10 cellular contexts compared by ENCODE assay signal in the genomic region with DNA sequence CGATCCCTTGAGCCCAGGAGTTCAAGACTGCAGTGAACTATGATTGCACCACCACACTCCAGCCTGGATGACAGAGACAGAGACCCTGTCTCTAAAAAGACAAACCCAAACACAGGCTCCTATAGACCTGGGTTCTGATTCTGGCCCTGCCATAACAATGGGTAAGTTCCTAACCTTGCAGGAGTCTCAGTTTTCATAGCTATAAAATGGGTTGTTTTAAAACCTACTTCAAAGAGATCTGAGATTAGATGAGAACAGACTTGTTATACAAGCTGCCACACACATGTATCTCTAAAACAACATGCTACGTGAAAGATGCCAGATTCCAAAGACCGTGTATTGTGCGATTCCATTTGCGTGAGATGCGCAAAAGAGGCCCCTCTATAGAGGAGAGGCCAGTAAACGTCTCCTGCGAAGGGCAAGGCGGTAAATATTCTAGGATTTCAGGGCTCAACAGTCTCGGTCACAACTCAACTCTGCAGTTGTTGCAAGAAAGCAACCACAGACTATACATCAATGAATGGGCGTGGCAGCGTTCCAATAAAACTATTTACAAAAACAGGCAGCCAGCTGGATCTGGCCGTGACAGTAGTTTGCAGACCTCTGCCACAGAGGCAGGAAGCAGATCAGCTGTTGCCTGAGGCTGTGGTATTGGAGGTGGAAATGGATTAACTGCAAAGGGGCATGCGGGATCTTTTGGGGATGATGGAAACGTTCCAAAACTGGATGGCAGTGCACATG. TPM values are rescaled to one million over a fixed set of nuclear protein-coding genes. Genes with fewer than 3 reads are reported as not detected.
DNase-seq lines count a peak whose midpoint lies in the region; ATAC-seq and TF ChIP-seq lines count a peak whose summit lies in the region.
"Had no signal": no experiment of that assay in that cellular context is flagged by ENCODE, and none has a peak within 500 bp of the region (broad histone marks: within the 10 kb centered on the region; RNA-seq: fewer than 3 reads in every experiment).

No MANE protein-coding gene starts in this region.

- intact Hi-C loops in right cardiac atrium (cut with DNase I) (no loop called here), Right ventricle myocardium superior (cut with DNase I) (no loop called here), upper lobe of right lung (cut with DNase I) (no loop called here)

- H3K27ac ChIP-seq in right cardiac atrium (ENCODE audit: low read length) (no peak overlapping the region), layer of hippocampus (ENCODE audit: low read depth, low read length) (peak overlapping the region; percentile 92), upper lobe of right lung (peak overlapping the region; percentile 53)

- H3K4me3 ChIP-seq in right cardiac atrium (ENCODE audit: low read length), result no peak overlapping the region
- no peak overlapping the region for H3K4me3 ChIP-seq in upper lobe of right lung

- DNase-seq in right cardiac atrium, result peak; percentile 45 to 81 (median 65)
- DNase-seq in Right ventricle myocardium superior, result no peak
- DNase-seq in amygdala (lab: John Stamatoyannopoulos, UW), result peak in 42 of 56 donors; percentile 18 to 88 (median 54)
- no peak for DNase-seq in upper lobe of right lung
- no peak for DNase-seq in stimulated activated naive CD4-positive, alpha-beta T cell treated with Interleukin-2 at 50 U/mL for 16 hours (lab: John Stamatoyannopoulos, UW)
- no peak for DNase-seq in GF-D8 (lab: John Stamatoyannopoulos, UW)
- DNase-seq in kidney glomerular epithelial cell (lab: John Stamatoyannopoulos, UW), result no peak
- DNase-seq: stimulated activated CD4-positive, alpha-beta T cell treated with anti-CD3 and anti-CD28 coated beads, Interleukin-4, amount 100 ng/mL, for 24 hours; SW 1271 had no signal

- WGBS in right cardiac atrium, result 61% methylated on average over 15 of the region's 15 CpGs

- ATAC-seq in right cardiac atrium, result peak in 1 of 2 donors; percentile 2
- no peak for ATAC-seq in Right ventricle myocardium superior (ENCODE audit: poor library complexity)
- no peak for ATAC-seq in upper lobe of right lung

- no peaks in the 10 kb centered on the region for H3K9me3 ChIP-seq in right cardiac atrium (ENCODE audit: control insufficient read depth, low read length)
- H3K9me3 ChIP-seq in upper lobe of right lung, result no peaks in the 10 kb centered on the region

- TF ChIP-seq CTCF in upper lobe of right lung (IDR thresholded peaks at IDR 0.05), result no peak

- H3K36me3 ChIP-seq in upper lobe of right lung, result peaks cover 44% of the 10 kb centered on the region

- H3K27me3 ChIP-seq in right cardiac atrium (ENCODE audit: control insufficient read depth, insufficient read depth) (no peaks in the 10 kb centered on the region), layer of hippocampus (ENCODE audit: control insufficient read depth, insufficient read depth, low read length) (no peaks in the 10 kb centered on the region), upper lobe of right lung (no peaks in the 10 kb centered on the region)

- peaks cover 3% of the 10 kb centered on the region for H3K4me1 ChIP-seq in right cardiac atrium (ENCODE audit: control insufficient read depth, insufficient read depth, low read length)
- peaks cover 50% of the 10 kb centered on the region for H3K4me1 ChIP-seq in upper lobe of right lung

RNA-seq across cellular contexts. Expression of a gene that starts 5.9 kb away (rescaled TPM):
- total RNA-seq in right cardiac atrium (10 to 100 TPM; 13.4 to 18.1 (median 16.9) TPM), Right ventricle myocardium superior (11.6 TPM), upper lobe of right lung (52.4 TPM)
- 9.0 TPM for polyA plus RNA-seq in right cardiac atrium

RNA-seq across cellular contexts. Expression of a gene that starts 15.2 kb away (rescaled TPM):
- total RNA-seq in right cardiac atrium (10 to 100 TPM; 40.4 to 54.0 (median 49.8) TPM), Right ventricle myocardium superior (76.8 TPM), upper lobe of right lung (36.1 TPM)
- polyA plus RNA-seq in right cardiac atrium, result 48.4 TPM

RNA-seq across cellular contexts. Expression of a gene that starts 38.9 kb away (rescaled TPM):
- total RNA-seq in right cardiac atrium (10 to 100 TPM; 11.4 to 21.3 (median 13.6) TPM), Right ventricle myocardium superior (5.7 TPM), upper lobe of right lung (20.3 TPM)
- polyA plus RNA-seq in right cardiac atrium, result 10.7 TPM

RNA-seq across cellular contexts. Expression of a gene that starts 59.4 kb away (rescaled TPM):
- total RNA-seq in right cardiac atrium (10 to 100 TPM; 57.6 to 61.9 (median 59.7) TPM), Right ventricle myocardium superior (74.0 TPM), upper lobe of right lung (41.2 TPM)
- 131 TPM for polyA plus RNA-seq in right cardiac atrium

Comparison
In these comparisons a context has a peak if more than half of its experiments do, and no peak if none do; other contexts are left out.
1. DNase-seq: peak in right cardiac atrium (3 of 3) and amygdala (42 of 56); none in Right ventricle myocardium superior (single experiment), upper lobe of right lung (single experiment), stimulated activated naive CD4-positive, alpha-beta T cell treated with Interleukin-2 at 50 U/mL for 16 hours (single experiment), GF-D8 (single experiment) and kidney glomerular epithelial cell (single experiment).